In genomic region chr5:1011226-1011631, GRCh38 we compare ENCODE assay signal across 8 cellular contexts. TPM values are rescaled to one million over a fixed set of nuclear protein-coding genes. Genes with fewer than 3 reads are reported as not detected.
DNase-seq lines count a peak whose midpoint lies in the region; ATAC-seq and TF ChIP-seq lines count a peak whose summit lies in the region.

No MANE protein-coding gene starts in this region.

- no peaks in the 10 kb centered on the region for H3K36me3 Mint-ChIP-seq in activated naive CD4-positive, alpha-beta T cell treated with anti-CD3 and anti-CD28 coated beads, Interleukin-2, amount 10 ng/mL, durations not matched to agents 7 days and 5 days
- H3K36me3 Mint-ChIP-seq in effector memory CD8-positive, alpha-beta T cell (ENCODE audit: insufficient read depth) = peaks cover 4% of the 10 kb centered on the region

- H3K4me3 ChIP-seq in upper lobe of right lung (peak overlapping the region; percentile 43), vagina (no peak overlapping the region)

- H3K9me3 ChIP-seq in upper lobe of right lung (no peaks in the 10 kb centered on the region), vagina (no peaks in the 10 kb centered on the region)

- TF ChIP-seq CTCF in upper lobe of right lung (IDR thresholded peaks at IDR 0.05) (peak; percentile 20), vagina (IDR thresholded peaks at IDR 0.05) (no peak)

- H3K4me1 Mint-ChIP-seq in activated naive CD4-positive, alpha-beta T cell treated with anti-CD3 and anti-CD28 coated beads, Interleukin-2, amount 10 ng/mL, durations not matched to agents 7 days and 5 days = peaks cover 24% of the 10 kb centered on the region
- peaks cover 2 to 6% of the 10 kb centered on the region in 2 donors for H3K4me1 Mint-ChIP-seq in effector memory CD8-positive, alpha-beta T cell (ENCODE audit: low read depth in 2 of 2)

- H3K27me3 ChIP-seq in upper lobe of right lung (peaks cover 36% of the 10 kb centered on the region), vagina (peaks cover 7% of the 10 kb centered on the region)

- TF ChIP-seq POLR2A in vagina (IDR thresholded peaks at IDR 0.05) = no peak

- DNase-seq in NCI-H82 (lab: John Stamatoyannopoulos, UW) (peak; percentile 49), NCI-H82 treated with DMSO at 0.1 percent for 48 hours (lab: John Stamatoyannopoulos, UW; ENCODE audit: unreplicated experiment) (no peak), NCI-H510A treated with DMSO at 0.1 percent for 48 hours (lab: John Stamatoyannopoulos, UW) (peak; percentile 84), left colon (peak in 1 of 2 donors; percentile 61), upper lobe of right lung (peak; percentile 74), vagina (ENCODE audit: extremely low spot score in 2 of 2) (no peak)
- peak; percentile 76 for DNase-seq in activated naive CD4-positive, alpha-beta T cell treated with anti-CD3 and anti-CD28 coated beads, Interleukin-2, amount 10 ng/mL, durations not matched to agents 7 days and 5 days
- DNase-seq in effector memory CD8-positive, alpha-beta T cell = no peak

- CTCF ChIA-PET in activated naive CD4-positive, alpha-beta T cell treated with anti-CD3 and anti-CD28 coated beads, Interleukin-2, amount 10 ng/mL, durations not matched to agents 7 days and 5 days (lab: Charles Lee) = interaction anchor here (0.7 to 3.1 kb wide), 9 partner anchors 9 to 127 kb away, joined by 3 to 28 read pairs (median 4); no protein-coding TSS in a partner anchor

- no peak overlapping the region for H3K27ac Mint-ChIP-seq in activated naive CD4-positive, alpha-beta T cell treated with anti-CD3 and anti-CD28 coated beads, Interleukin-2, amount 10 ng/mL, durations not matched to agents 7 days and 5 days
- no peak overlapping the region for H3K27ac Mint-ChIP-seq in effector memory CD8-positive, alpha-beta T cell

- no peaks in the 10 kb centered on the region for H3K9me3 Mint-ChIP-seq in activated naive CD4-positive, alpha-beta T cell treated with anti-CD3 and anti-CD28 coated beads, Interleukin-2, amount 10 ng/mL, durations not matched to agents 7 days and 5 days
- H3K9me3 Mint-ChIP-seq in effector memory CD8-positive, alpha-beta T cell = no peaks in the 10 kb centered on the region

- H3K27me3 Mint-ChIP-seq in activated naive CD4-positive, alpha-beta T cell treated with anti-CD3 and anti-CD28 coated beads, Interleukin-2, amount 10 ng/mL, durations not matched to agents 7 days and 5 days = peaks cover 57% of the 10 kb centered on the region
- peaks cover 42 to 61% of the 10 kb centered on the region in 2 donors for H3K27me3 Mint-ChIP-seq in effector memory CD8-positive, alpha-beta T cell

- H3K4me1 ChIP-seq in upper lobe of right lung (peaks cover 9% of the 10 kb centered on the region), vagina (peaks cover 24% of the 10 kb centered on the region)

- H3K36me3 ChIP-seq in upper lobe of right lung (no peaks in the 10 kb centered on the region), vagina (no peaks in the 10 kb centered on the region)

- H3K27ac ChIP-seq in upper lobe of right lung (peak overlapping the region; percentile 63), vagina (no peak overlapping the region)

- intact Hi-C loops in left colon (cut with DNase I, micrococcal nuclease) (no loop called here), upper lobe of right lung (cut with DNase I) (no loop called here), vagina (cut with DNase I) (no loop called here)

- ATAC-seq in left colon = peak; percentile 62
- ATAC-seq in upper lobe of right lung = no peak
- no peak for ATAC-seq in effector memory CD8-positive, alpha-beta T cell (replicated peaks)

- peak overlapping the region; percentile 2 for H3K4me3 Mint-ChIP-seq in activated naive CD4-positive, alpha-beta T cell treated with anti-CD3 and anti-CD28 coated beads, Interleukin-2, amount 10 ng/mL, durations not matched to agents 7 days and 5 days
- H3K4me3 Mint-ChIP-seq in effector memory CD8-positive, alpha-beta T cell = no peak overlapping the region

RNA-seq across cellular contexts. Expression of gene NKD2, which starts 2.6 kb away (rescaled TPM):
- 1 to 10 TPM; 1.6 TPM for total RNA-seq in left colon
- 64.4 TPM for total RNA-seq in upper lobe of right lung
- 2.0 TPM for total RNA-seq in vagina

Comparison
In these comparisons a context has a peak if more than half of its experiments do, and no peak if none do; other contexts are left out.
1. DNase-seq: peak in NCI-H82 (single experiment), NCI-H510A treated with DMSO at 0.1 percent for 48 hours (single experiment), activated naive CD4-positive, alpha-beta T cell treated with anti-CD3 and anti-CD28 coated beads, Interleukin-2, amount 10 ng/mL, durations not matched to agents 7 days and 5 days (single experiment) and upper lobe of right lung (single experiment); none in NCI-H82 treated with DMSO at 0.1 percent for 48 hours (single experiment), vagina (0 of 2) and effector memory CD8-positive, alpha-beta T cell (0 of 3).
2. RNA of gene NKD2, which starts 2.6 kb away (total RNA-seq): 64.4 TPM in upper lobe of right lung (single experiment); 2.0 TPM in vagina (single experiment) and 1.6 TPM in left colon; every median in the first group is over 10 times any median in the second.